ENCODE assay signal across 8 cellular contexts in the genomic region with DNA sequence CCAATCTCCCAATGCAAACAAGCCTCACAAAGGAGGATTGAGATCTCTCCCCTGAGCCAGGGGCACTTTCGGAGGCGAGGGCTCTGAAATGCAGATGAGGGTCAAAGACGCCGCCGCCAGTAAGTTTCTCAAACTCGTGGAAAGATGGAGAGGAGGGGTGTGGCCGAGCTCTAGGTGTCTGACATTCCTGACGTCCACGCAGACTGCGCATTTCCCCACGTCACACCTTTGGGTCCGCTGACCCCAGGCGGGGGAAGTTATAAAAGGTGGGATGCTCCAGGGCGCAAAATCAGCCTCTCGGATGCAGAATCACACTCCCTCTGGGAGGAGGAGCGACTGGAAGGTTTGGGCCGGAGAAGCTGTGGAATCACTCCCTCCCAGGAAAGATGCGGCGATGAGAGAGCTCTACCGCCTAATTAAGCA. TPM values are rescaled to one million over a fixed set of nuclear protein-coding genes. Genes with fewer than 3 reads are reported as not detected.
A peak's percentile ranks its signal among the peaks of the same experiment; 100 is the strongest.
DNase-seq lines count a peak whose midpoint lies in the region; ATAC-seq and TF ChIP-seq lines count a peak whose summit lies in the region.

No MANE protein-coding gene starts in this region.

- peak overlapping the region; percentile 55 for H3K4me3 ChIP-seq in epithelial cell of proximal tubule (ENCODE audit: low read depth, low read length)
- peak overlapping the region; percentile 66 for H3K4me3 ChIP-seq in rectal smooth muscle tissue (ENCODE audit: low read length)

- H3K27me3 ChIP-seq in rectal smooth muscle tissue (ENCODE audit: control insufficient read depth, insufficient read depth, low read length): peaks cover 42% of the 10 kb centered on the region

- no peak for TF ChIP-seq CTCF in epithelial cell of proximal tubule (conservative IDR thresholded peaks at IDR 0.05; ENCODE audit: low read depth, low read length)

- no peak for ATAC-seq in GM21737 (IDR thresholded peaks at IDR 0.05; ENCODE audit: unreplicated experiment)
- ATAC-seq in HG02588 (IDR thresholded peaks at IDR 0.05; ENCODE audit: unreplicated experiment): no peak
- no peak for ATAC-seq in GM18517 (IDR thresholded peaks at IDR 0.05; ENCODE audit: unreplicated experiment)
- ATAC-seq in GM19463 (IDR thresholded peaks at IDR 0.05; ENCODE audit: unreplicated experiment): no peak

- no peaks in the 10 kb centered on the region for H3K36me3 ChIP-seq in rectal smooth muscle tissue (ENCODE audit: control insufficient read depth, insufficient read depth, low read length)

- no peak overlapping the region for H3K27ac ChIP-seq in rectal smooth muscle tissue (ENCODE audit: low read depth, low read length)

- H3K9ac ChIP-seq in rectal smooth muscle tissue (ENCODE audit: low read length): no peak overlapping the region

- DNase-seq in ELF-1 (ENCODE audit: low read depth, low spot score) (peak; percentile 74), NCI-H69 (lab: John Stamatoyannopoulos, UW) (peak; percentile 93), epithelial cell of proximal tubule (ENCODE audit: low read depth) (no peak)

- H3K4me1 ChIP-seq in rectal smooth muscle tissue (ENCODE audit: control insufficient read depth, insufficient read depth, low read length): peaks cover 8% of the 10 kb centered on the region

RNA-seq across cellular contexts. Expression of a gene that starts 2.1 kb away (rescaled TPM):
- total RNA-seq in epithelial cell of proximal tubule: 0.69 and 3.2 TPM in 2 replicates

RNA-seq across cellular contexts. Expression of a gene that starts 38.8 kb away (rescaled TPM):
- total RNA-seq in epithelial cell of proximal tubule: 159 and 164 TPM in 2 replicates
